ENCODE assay signal across 24 cellular contexts in genomic region chr11:20226936-20227335, GRCh38.
DNase-seq lines count a peak whose midpoint lies in the region; ATAC-seq and TF ChIP-seq lines count a peak whose summit lies in the region.
"Had no signal": no experiment of that assay in that cellular context is flagged by ENCODE, and none has a peak within 500 bp of the region (broad histone marks: within the 10 kb centered on the region; RNA-seq: fewer than 3 reads in every experiment).

No MANE protein-coding gene starts in this region.

- TF ChIP-seq CTCF in IMR-90 (conservative IDR thresholded peaks at IDR 0.05; ENCODE audit: low read depth, low read length) (no peak), foreskin fibroblast (IDR thresholded peaks at IDR 0.05; ENCODE audit: low read depth, low read length) (no peak)

- no peaks in the 10 kb centered on the region for H4K20me1 ChIP-seq in IMR-90 (ENCODE audit: insufficient read depth, low read length)
- H4K20me1 ChIP-seq: BLaER1 had no signal

- no peaks in the 10 kb centered on the region for H3K4me1 ChIP-seq in IMR-90 (ENCODE audit: control insufficient read depth, insufficient read depth, low read length)
- H3K4me1 ChIP-seq in SJCRH30, result peaks cover 33% of the 10 kb centered on the region
- H3K4me1 ChIP-seq: A549, BLaER1 had no signal

- H3K27me3 ChIP-seq in IMR-90 (ENCODE audit: control insufficient read depth, insufficient read depth, low read length), result no peaks in the 10 kb centered on the region; the same call in 1 of the 2 replicates
- no peaks in the 10 kb centered on the region for H3K27me3 ChIP-seq in SJCRH30
- H3K27me3 ChIP-seq: BLaER1 had no signal

- TF ChIP-seq RAD21 in IMR-90 (IDR thresholded peaks at IDR 0.05; ENCODE audit: low read length), result no peak

- DNase-seq in ELR (ENCODE audit: low read depth) (peak; percentile 4), IMR-90 (peak; percentile 28), SJCRH30 (peak in 1 of 2 experiments; percentile 35), foreskin fibroblast (peak; percentile 13 to 23), erythroblast (lab: John Stamatoyannopoulos, UW) (no peak), 8988T (no peak), cortex of kidney (lab: John Stamatoyannopoulos, UW) (no peak)
- DNase-seq: CD4-positive, alpha-beta memory T cell; NCI-H1048; NCI-H1436 treated with DMSO at 0.1 percent for 48 hours; NCI-H2029; NCI-H2227 treated with DMSO at 0.1 percent for 48 hours; NCI-H526; SHP77 treated with DMSO at 0.1 percent for 48 hours; T-cell had no signal

- dilution Hi-C loops in IMR-90 (cut with HindIII; ENCODE audit: low sequenced_read_pairs, unreplicated experiment), result no loop called here

- H2AFZ ChIP-seq in IMR-90 (replicated peaks; ENCODE audit: low read length, poor library complexity), result no peak overlapping the region
- H2AFZ ChIP-seq: GM23338 had no signal

- H2AK5ac ChIP-seq in IMR-90 (ENCODE audit: low read depth, low read length), result no peak overlapping the region

- H2BK15ac ChIP-seq in IMR-90 (ENCODE audit: low read depth, low read length), result no peak overlapping the region

- H3K36me3 ChIP-seq in IMR-90 (ENCODE audit: control insufficient read depth, insufficient read depth, low read length) (no peaks in the 10 kb centered on the region), SJCRH30 (no peaks in the 10 kb centered on the region)
- H3K36me3 ChIP-seq: BLaER1 had no signal

- CTCF ChIA-PET in IMR-90 (lab: Yijun Ruan, JAX), result no interaction called here

- H3K4me3 ChIP-seq in IMR-90 (ENCODE audit: insufficient read depth, low read depth, low read length), result no peak overlapping the region
- no peak overlapping the region for H3K4me3 ChIP-seq in SJCRH30
- no peak overlapping the region for H3K4me3 ChIP-seq in foreskin fibroblast (ENCODE audit: low read depth in 1 of 2, low read length in 2 of 2)
- H3K4me3 ChIP-seq: A549, BLaER1, GM12878, GM23338 had no signal

- POLR2A ChIA-PET in IMR-90 (lab: Charles Lee; ENCODE audit: unreplicated experiment), result no interaction called here

- intact Hi-C loops in IMR-90 (cut with micrococcal nuclease), result no loop called here

- H3K9me3 ChIP-seq in IMR-90 (ENCODE audit: control insufficient read depth, insufficient read depth, low read length) (no peaks in the 10 kb centered on the region), SJCRH30 (replicated peaks) (peaks cover 26% of the 10 kb centered on the region)

- no peak overlapping the region for H3K14ac ChIP-seq in IMR-90 (replicated peaks; ENCODE audit: low read depth, low read length)

- H2BK20ac ChIP-seq in IMR-90 (ENCODE audit: low read depth, low read length), result no peak overlapping the region

- no peak overlapping the region for H2AK9ac ChIP-seq in IMR-90 (replicated peaks; ENCODE audit: low read depth, low read length, poor library complexity)

- no peak for ATAC-seq in IMR-90 (ENCODE audit: low read depth)
- ATAC-seq in HG02588 (IDR thresholded peaks at IDR 0.05; ENCODE audit: unreplicated experiment), result no peak
- ATAC-seq: A549, GM12878, GM23338, HCT116, HepG2, SK-N-SH treated with all-trans-retinoic acid at 6 μM for 48 hours, T-cell had no signal

- H2BK120ac ChIP-seq in IMR-90 (ENCODE audit: low read depth, low read length), result no peak overlapping the region

- H3K27ac ChIP-seq in IMR-90 (ENCODE audit: insufficient read depth, low read length) (no peak overlapping the region), SJCRH30 (peak overlapping the region; percentile 54)
- H3K27ac ChIP-seq: A549, BLaER1, KMS-11 had no signal

- H4K8ac ChIP-seq in IMR-90 (ENCODE audit: low read depth in 2 of 2, low read length in 2 of 2), result no peak overlapping the region

- in situ Hi-C loops in IMR-90 (cut with MboI; ENCODE audit: low sequenced_read_pairs), result no loop called here

- H4K91ac ChIP-seq in IMR-90 (ENCODE audit: insufficient read depth, low read depth, low read length), result no peak overlapping the region

- no peak overlapping the region for H3K18ac ChIP-seq in IMR-90 (ENCODE audit: low read depth, low read length)

- no peak overlapping the region for H4K5ac ChIP-seq in IMR-90 (ENCODE audit: low read depth, low read length)

- no peak overlapping the region for H2BK5ac ChIP-seq in IMR-90 (ENCODE audit: low read depth, low read length, poor library complexity, severe bottlenecking)

- no peak overlapping the region for H3K23ac ChIP-seq in IMR-90 (ENCODE audit: low read depth, low read length)

- TF ChIP-seq POLR2A in IMR-90 (IDR thresholded peaks at IDR 0.05; ENCODE audit: low read depth, low read length), result no peak
- TF ChIP-seq POLR2A in erythroblast (IDR thresholded peaks at IDR 0.05; ENCODE audit: low read length), result no peak

- no peaks in the 10 kb centered on the region for H3K79me1 ChIP-seq in IMR-90 (ENCODE audit: low read depth in 1 of 2, low read length in 2 of 2)

- H3K4ac ChIP-seq in IMR-90 (ENCODE audit: low read depth, low read length), result no peak overlapping the region

- H3K9ac ChIP-seq in IMR-90 (ENCODE audit: low read depth, low read length), result no peak overlapping the region
- H3K9ac ChIP-seq: BLaER1, KMS-11 had no signal

- H3K56ac ChIP-seq in IMR-90 (ENCODE audit: extremely low read depth, insufficient read depth, low read length), result no peak overlapping the region

- H3K4me2 ChIP-seq in IMR-90 (ENCODE audit: low read depth, low read length), result no peak overlapping the region
- H3K4me2 ChIP-seq: A549, BLaER1, GM23338, KMS-11 had no signal

- BruUV-seq in IMR-90 (replicated peaks; lab: Mats Ljungman, UMichigan), result no TSS peak

- no peaks in the 10 kb centered on the region for H3K9me1 ChIP-seq in IMR-90 (ENCODE audit: insufficient read depth, low read length)

TF ChIP-seq in IMR-90, 13 proteins besides CTCF, POLR2A, EP300 and RAD21:
- TF ChIP-seq MXI1 (IDR thresholded peaks at IDR 0.05; ENCODE audit: borderline replicate concordance, low read depth, low read length) (no peak), NFE2L2 (IDR thresholded peaks at IDR 0.05; ENCODE audit: low read depth, low read length) (no peak), RFX5 (IDR thresholded peaks at IDR 0.05; ENCODE audit: low read depth, low read length) (no peak), RCOR1 (IDR thresholded peaks at IDR 0.05; ENCODE audit: insufficient replicate concordance, low read length) (no peak), MAZ (IDR thresholded peaks at IDR 0.05; ENCODE audit: borderline replicate concordance, low read depth, low read length) (no peak), BHLHE40 (IDR thresholded peaks at IDR 0.05; ENCODE audit: low read depth, low read length) (no peak), MAFK (IDR thresholded peaks at IDR 0.05; ENCODE audit: low read depth, low read length) (no peak), CHD1 (IDR thresholded peaks at IDR 0.05; ENCODE audit: low read depth, low read length) (no peak), CEBPB (IDR thresholded peaks at IDR 0.05; ENCODE audit: low read depth, low read length) (no peak), ELK1 (IDR thresholded peaks at IDR 0.05; ENCODE audit: borderline replicate concordance, low read depth, low read length) (no peak), FOS (IDR thresholded peaks at IDR 0.05; ENCODE audit: low read depth, low read length) (no peak), SMC3 (IDR thresholded peaks at IDR 0.05; ENCODE audit: low read depth, low read length) (no peak)
- TF ChIP-seq, protein P1, sequence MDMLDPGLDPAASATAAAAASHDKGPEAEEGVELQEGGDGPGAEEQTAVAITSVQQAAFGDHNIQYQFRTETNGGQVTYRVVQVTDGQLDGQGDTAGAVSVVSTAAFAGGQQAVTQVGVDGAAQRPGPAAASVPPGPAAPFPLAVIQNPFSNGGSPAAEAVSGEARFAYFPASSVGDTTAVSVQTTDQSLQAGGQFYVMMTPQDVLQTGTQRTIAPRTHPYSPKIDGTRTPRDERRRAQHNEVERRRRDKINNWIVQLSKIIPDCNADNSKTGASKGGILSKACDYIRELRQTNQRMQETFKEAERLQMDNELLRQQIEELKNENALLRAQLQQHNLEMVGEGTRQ (IDR thresholded peaks at IDR 0.05; ENCODE audit: low read depth, low read length), result no peak

Comparison
In these comparisons a context has a peak if more than half of its experiments do, and no peak if none do; other contexts are left out.
1. DNase-seq: peak in ELR (single experiment), IMR-90 (single experiment) and foreskin fibroblast (2 of 2); none in erythroblast (0 of 2), 8988T (single experiment) and cortex of kidney (single experiment).